21 cellular contexts compared by ENCODE assay signal in the genomic region with DNA sequence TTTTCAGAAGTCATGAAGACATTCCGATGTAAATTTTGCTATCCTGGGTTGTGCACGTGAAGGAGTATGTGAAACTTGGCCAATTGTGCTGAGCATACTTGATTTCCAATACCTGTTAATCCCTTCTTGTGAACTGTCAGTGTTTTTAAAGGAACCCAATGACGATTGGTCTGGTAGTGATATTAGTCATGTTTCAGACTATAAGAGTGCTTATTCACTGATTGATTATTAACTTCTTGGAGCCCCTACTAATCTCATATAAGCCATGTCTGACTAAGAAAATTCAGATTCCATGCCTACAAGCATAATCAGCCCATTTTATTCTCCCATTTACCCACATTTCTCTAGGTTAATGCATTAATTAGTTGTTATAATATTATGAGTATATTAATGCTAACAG.
DNase-seq lines count a peak whose midpoint lies in the region; ATAC-seq lines count a peak whose summit lies in the region.
"Had no signal": no experiment of that assay in that cellular context is flagged by ENCODE, and none has a peak within 500 bp of the region (broad histone marks: within the 10 kb centered on the region; RNA-seq: fewer than 3 reads in every experiment).

No MANE protein-coding gene starts in this region.

- DNase-seq in glomerular visceral epithelial cell (ENCODE audit: extremely low spot score), result peak; percentile 41
- no peak for DNase-seq in activated CD8-positive, alpha-beta memory T cell treated with anti-CD3 and anti-CD28 coated beads, Interleukin-2, amount 50 U/mL, for 4 hours
- no peak for DNase-seq in inferior parietal cortex (ENCODE audit: extremely low spot score)
- no peak for DNase-seq in NCI-H2196 (lab: John Stamatoyannopoulos, UW; ENCODE audit: unreplicated experiment)
- DNase-seq: Caco-2; CD4-positive, alpha-beta memory T cell; DMS153; GDM1; MM.1S; NCI-H1048; NCI-H1417 treated with DMSO at 0.1 percent for 48 hours; NCI-H187; NCI-H748 treated with DMSO at 0.1 percent for 48 hours; SIG-M5; SK-N-SH had no signal

- ATAC-seq in GM18517 (IDR thresholded peaks at IDR 0.05; ENCODE audit: unreplicated experiment) (peak; percentile 48), HG03354 (IDR thresholded peaks at IDR 0.05; ENCODE audit: poor library complexity, severe bottlenecking, unreplicated experiment) (peak; percentile 66), GM21515 (IDR thresholded peaks at IDR 0.05; ENCODE audit: unreplicated experiment) (no peak)
- ATAC-seq: HCT116, HepG2, K562 had no signal
